Comparison of ENCODE assay signal across 13 cellular contexts in genomic region chr6:130473886-130474285, GRCh38.
DNase-seq lines count a peak whose midpoint lies in the region; ATAC-seq and TF ChIP-seq lines count a peak whose summit lies in the region.
"Had no signal": no experiment of that assay in that cellular context is flagged by ENCODE, and none has a peak within 500 bp of the region (broad histone marks: within the 10 kb centered on the region; RNA-seq: fewer than 3 reads in every experiment).

No MANE protein-coding gene starts in this region.

- H3K36me3 Mint-ChIP-seq in effector memory CD8-positive, alpha-beta T cell (ENCODE audit: insufficient read depth), result no peaks in the 10 kb centered on the region
- H3K36me3 Mint-ChIP-seq: CD8-positive, alpha-beta T cell had no signal

- in situ Hi-C loops in GM23248 (cut with MboI), result no loop called here

- no peaks in the 10 kb centered on the region for H3K79me2 ChIP-seq in GM23248 (ENCODE audit: insufficient read depth)

- H3K4me3 ChIP-seq in AG10803 (ENCODE audit: low read length) (no peak overlapping the region), GM23248 (no peak overlapping the region), foreskin fibroblast (ENCODE audit: low read depth in 1 of 2, low read length in 2 of 2) (no peak overlapping the region), left lung (no peak overlapping the region)
- H3K4me3 ChIP-seq: prostate gland had no signal

- H3K4me1 Mint-ChIP-seq in effector memory CD8-positive, alpha-beta T cell (ENCODE audit: low read depth in 2 of 2), result no peaks in the 10 kb centered on the region

- H3K9me3 ChIP-seq in GM23248 (ENCODE audit: low read depth) (peaks cover 5% of the 10 kb centered on the region), left lung (peaks cover 0 to 13% of the 10 kb centered on the region in 2 donors)
- H3K9me3 ChIP-seq: prostate gland had no signal

- peaks cover 0 to 4% of the 10 kb centered on the region in 2 donors for H3K9me3 Mint-ChIP-seq in effector memory CD8-positive, alpha-beta T cell
- H3K9me3 Mint-ChIP-seq: CD8-positive, alpha-beta T cell had no signal

- no peaks in the 10 kb centered on the region for H3K27me3 Mint-ChIP-seq in effector memory CD8-positive, alpha-beta T cell

- H3K4me2 ChIP-seq in GM23248 (ENCODE audit: unreplicated experiment), result peak overlapping the region; percentile 14

- peaks cover 12% of the 10 kb centered on the region for H3F3A ChIP-seq in GM23248 (ENCODE audit: insufficient read depth)

- 12 to 24% methylated on average over 5 of the region's 5 CpGs for WGBS in GM23248 (ENCODE audit: low coverage in 1 of 2, low lambda C conversion rate in 2 of 2, missing lambda C conversion rate in 2 of 2), 2 experiments

- ATAC-seq in left lung, result no peak
- ATAC-seq in effector memory CD8-positive, alpha-beta T cell (replicated peaks), result no peak
- ATAC-seq: CD8-positive, alpha-beta T cell had no signal

- H3K27ac Mint-ChIP-seq in effector memory CD8-positive, alpha-beta T cell, result no peak overlapping the region
- H3K27ac Mint-ChIP-seq: CD8-positive, alpha-beta T cell had no signal

- no peaks in the 10 kb centered on the region for H3K36me3 ChIP-seq in GM23248 (ENCODE audit: low read depth)
- H3K36me3 ChIP-seq in left lung, result no peaks in the 10 kb centered on the region
- H3K36me3 ChIP-seq: prostate gland had no signal

- peak overlapping the region; percentile 46 for H3K27ac ChIP-seq in GM23248
- H3K27ac ChIP-seq in left lung, result no peak overlapping the region
- H3K27ac ChIP-seq: prostate gland had no signal

- peaks cover 16% of the 10 kb centered on the region for H3K4me1 ChIP-seq in GM23248 (ENCODE audit: insufficient read depth)
- H3K4me1 ChIP-seq in left lung, result no peaks in the 10 kb centered on the region
- H3K4me1 ChIP-seq: prostate gland had no signal

- H3K27me3 ChIP-seq in GM23248 (replicated peaks; ENCODE audit: insufficient read depth) (no peaks in the 10 kb centered on the region), left lung (no peaks in the 10 kb centered on the region)

- no peak overlapping the region for H2AFZ ChIP-seq in GM23248

- TF ChIP-seq CTCF in AG10803 (conservative IDR thresholded peaks at IDR 0.05; ENCODE audit: low read length) (no peak), foreskin fibroblast (IDR thresholded peaks at IDR 0.05; ENCODE audit: low read depth, low read length) (no peak), left lung (IDR thresholded peaks at IDR 0.05) (no peak)

- DNase-seq in AG10803 (ENCODE audit: low read depth) (peak; percentile 60), GM23248 (peak; percentile 94), SHP77 treated with DMSO at 0.1 percent for 48 hours (lab: John Stamatoyannopoulos, UW) (peak; percentile 59), foreskin fibroblast (peak; percentile 90 to 92), left lung (no peak), KG1 (lab: John Stamatoyannopoulos, UW) (no peak)
- DNase-seq in activated effector memory CD4-positive, alpha-beta T cell treated with anti-CD3 and anti-CD28 coated beads, Interleukin-2, amount 50 U/mL, for 16 hours, result no peak
- DNase-seq in effector memory CD8-positive, alpha-beta T cell, result no peak
- DNase-seq: activated CD4-positive, alpha-beta T cell treated with anti-CD3 and anti-CD28 coated beads for 4 hours; caudate nucleus; CD8-positive, alpha-beta T cell; NCI-H2171 treated with DMSO at 0.1 percent for 48 hours had no signal

- no peak overlapping the region for H3K4me3 Mint-ChIP-seq in effector memory CD8-positive, alpha-beta T cell
- H3K4me3 Mint-ChIP-seq: CD8-positive, alpha-beta T cell had no signal

- intact Hi-C loops in left lung (cut with DNase I), result no loop called here

- H3K9me2 ChIP-seq in GM23248 (ENCODE audit: insufficient read depth), result no peaks in the 10 kb centered on the region

- no peak overlapping the region for H3K9ac ChIP-seq in GM23248

- no peaks in the 10 kb centered on the region for H4K20me1 ChIP-seq in GM23248 (ENCODE audit: insufficient read depth)

Comparison
In these comparisons a context has a peak if more than half of its experiments do, and no peak if none do; other contexts are left out.
1. DNase-seq: peak in AG10803 (single experiment), GM23248 (single experiment), SHP77 treated with DMSO at 0.1 percent for 48 hours (single experiment) and foreskin fibroblast (2 of 2); none in left lung (0 of 2), activated effector memory CD4-positive, alpha-beta T cell treated with anti-CD3 and anti-CD28 coated beads, Interleukin-2, amount 50 U/mL, for 16 hours (single experiment), KG1 (single experiment) and effector memory CD8-positive, alpha-beta T cell (0 of 3).